Comparison of ENCODE assay signal across 29 cellular contexts in genomic region chr10:14800397-14800796, GRCh38.
"Had no signal": no experiment of that assay in that cellular context is flagged by ENCODE, and none has a peak within 500 bp of the region (broad histone marks: within the 10 kb centered on the region; RNA-seq: fewer than 3 reads in every experiment).

No MANE protein-coding gene starts in this region.

- H3K9me3 ChIP-seq: gastrocnemius medialis, mucosa of descending colon, ovary, psoas muscle, sigmoid colon, suprapubic skin, vagina had no signal

- H3K27ac ChIP-seq: epithelial cell of prostate, gastrocnemius medialis, heart left ventricle, hepatocyte, ovary, psoas muscle, sigmoid colon, suprapubic skin, vagina had no signal

- H2AFZ ChIP-seq: hepatocyte had no signal

- H3K36me3 Mint-ChIP-seq: mesothelial cell of epicardium; naive thymus-derived CD8-positive, alpha-beta T cell; stimulated activated effector memory CD8-positive, alpha-beta T cell treated with anti-CD3 and anti-CD28 coated beads, Interleukin-12 subunit alpha, Interleukin-12 subunit beta, amount 100 ng/mL, for 72 hours had no signal

- H3K4me3 ChIP-seq: gastrocnemius medialis, heart left ventricle, hepatocyte, lung, mucosa of descending colon, ovary, psoas muscle, sigmoid colon, suprapubic skin, vagina had no signal

- H3K4me1 ChIP-seq: gastrocnemius medialis, heart left ventricle, psoas muscle, sigmoid colon, suprapubic skin, vagina had no signal

- H3K27ac Mint-ChIP-seq: endodermal cell; mesothelial cell of epicardium; nephron progenitor cell; stimulated activated effector memory CD8-positive, alpha-beta T cell treated with anti-CD3 and anti-CD28 coated beads, Interleukin-12 subunit alpha, Interleukin-12 subunit beta, amount 100 ng/mL, for 72 hours; stimulated activated naive CD8-positive, alpha-beta T cell treated with anti-CD3 and anti-CD28 coated beads, Interleukin-15, Interleukin-2, amounts not matched to agents 100 ng/mL and 50 ng/mL, for 24 hours had no signal

- DNase-seq: effector CD8-positive, alpha-beta T cell; endodermal cell; foreskin fibroblast; gastrocnemius medialis; heart left ventricle; kidney; mesenchymal stem cell; mucosa of descending colon; naive thymus-derived CD8-positive, alpha-beta T cell; nephron progenitor cell; nucleus accumbens; ovary; posterior cingulate gyrus; psoas muscle; right cardiac atrium; sigmoid colon; stimulated activated CD4-positive, alpha-beta T cell treated with anti-CD3 and anti-CD28 coated beads, Interleukin-2, amount 100 ng/mL, for 24 hours; stimulated activated CD4-positive, alpha-beta T cell treated with anti-CD3 and anti-CD28 coated beads, Interleukin-4, amount 100 ng/mL, for 24 hours; trophoblast cell had no signal

- H3K4me2 ChIP-seq: hepatocyte had no signal

- ATAC-seq: esophagus mucosa; gastrocnemius medialis; heart left ventricle; left lobe of liver; mucosa of descending colon; naive thymus-derived CD8-positive, alpha-beta T cell; psoas muscle; right cardiac atrium; stimulated activated effector memory CD8-positive, alpha-beta T cell treated with anti-CD3 and anti-CD28 coated beads, Interleukin-12 subunit alpha, Interleukin-12 subunit beta, amount 100 ng/mL, for 72 hours had no signal

- H3K27me3 Mint-ChIP-seq: naive thymus-derived CD8-positive, alpha-beta T cell; stimulated activated naive CD8-positive, alpha-beta T cell treated with anti-CD3 and anti-CD28 coated beads, Interleukin-15, Interleukin-2, amounts not matched to agents 100 ng/mL and 50 ng/mL, for 24 hours had no signal

- H3K9me3 Mint-ChIP-seq: endodermal cell; naive thymus-derived CD8-positive, alpha-beta T cell; stimulated activated effector memory CD8-positive, alpha-beta T cell treated with anti-CD3 and anti-CD28 coated beads, Interleukin-12 subunit alpha, Interleukin-12 subunit beta, amount 100 ng/mL, for 72 hours; stimulated activated naive CD8-positive, alpha-beta T cell treated with anti-CD3 and anti-CD28 coated beads, Interleukin-15, Interleukin-2, amounts not matched to agents 100 ng/mL and 50 ng/mL, for 24 hours had no signal

- H3K4me3 Mint-ChIP-seq: endodermal cell; mesothelial cell of epicardium; naive thymus-derived CD8-positive, alpha-beta T cell; nephron progenitor cell; stimulated activated effector memory CD8-positive, alpha-beta T cell treated with anti-CD3 and anti-CD28 coated beads, Interleukin-12 subunit alpha, Interleukin-12 subunit beta, amount 100 ng/mL, for 72 hours; stimulated activated naive CD8-positive, alpha-beta T cell treated with anti-CD3 and anti-CD28 coated beads, Interleukin-15, Interleukin-2, amounts not matched to agents 100 ng/mL and 50 ng/mL, for 24 hours had no signal

- H3K4me1 Mint-ChIP-seq: mesothelial cell of epicardium; stimulated activated effector memory CD8-positive, alpha-beta T cell treated with anti-CD3 and anti-CD28 coated beads, Interleukin-12 subunit alpha, Interleukin-12 subunit beta, amount 100 ng/mL, for 72 hours had no signal

- H3K27me3 ChIP-seq: gastrocnemius medialis, heart left ventricle, ovary, sigmoid colon, suprapubic skin, vagina had no signal

- H3K36me3 ChIP-seq: gastrocnemius medialis, heart left ventricle, ovary, sigmoid colon, suprapubic skin, vagina had no signal

- H3K79me2 ChIP-seq: hepatocyte had no signal
